1 cellular context compared by ENCODE assay signal in the genomic region with DNA sequence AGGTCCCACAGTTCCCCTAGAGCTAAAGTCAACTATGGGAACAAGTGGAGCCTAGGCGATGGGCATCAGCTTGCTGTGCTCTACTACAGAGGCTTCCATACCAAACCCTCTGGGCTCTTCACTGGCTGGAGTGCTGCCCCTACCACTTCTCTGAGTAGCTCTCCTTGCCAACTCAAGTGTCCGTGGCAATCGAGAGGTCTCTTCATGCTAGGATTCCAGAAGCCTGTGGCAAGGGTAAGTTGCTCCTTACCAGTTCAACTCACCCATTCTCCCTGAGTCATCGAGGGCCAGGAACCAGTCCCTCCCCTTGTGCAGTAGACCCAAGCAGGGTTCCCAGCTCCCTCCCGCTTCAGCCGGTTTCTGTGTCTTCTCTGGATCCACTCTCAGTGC.
TF ChIP-seq lines count a peak whose summit lies in the region.

No MANE protein-coding gene starts in this region.

TF ChIP-seq in H1, 55 proteins besides CTCF, POLR2A, EP300 and RAD21 (continued from another document):
- TF ChIP-seq CTBP2 (IDR thresholded peaks at IDR 0.05; ENCODE audit: borderline replicate concordance, insufficient read depth, insufficient read length, low read length) (no peak), TBP (IDR thresholded peaks at IDR 0.05; ENCODE audit: low read depth, low read length) (no peak), PHF8 (conservative IDR thresholded peaks at IDR 0.05; ENCODE audit: low read depth, low read length) (no peak)
